In genomic region chr19:2739602-2740313, GRCh38 we compare ENCODE assay signal across 8 cellular contexts. TPM values are rescaled to one million over a fixed set of nuclear protein-coding genes. Genes with fewer than 3 reads are reported as not detected.
DNase-seq lines count a peak whose midpoint lies in the region; ATAC-seq and TF ChIP-seq lines count a peak whose summit lies in the region.

TSS of gene SLC39A3 (minus strand) at chr19:2740017. CDS start at chr19:2737257, 2,760 bp downstream.

- H3K27me3 ChIP-seq in fibroblast of lung (ENCODE audit: control insufficient read depth, insufficient read depth, low read length): no peaks in the 10 kb centered on the region
- no peaks in the 10 kb centered on the region for H3K27me3 ChIP-seq in naive thymus-derived CD4-positive, alpha-beta T cell (ENCODE audit: control insufficient read depth in 2 of 2, insufficient read depth in 2 of 2, low read length in 2 of 2)

- DNase-seq in Daoy (ENCODE audit: low read depth): peak; percentile 98
- peak; percentile 79 for DNase-seq in GOT3 (lab: John Stamatoyannopoulos, UW)
- peak; percentile 97 for DNase-seq in LoVo (ENCODE audit: low spot score)
- DNase-seq in RWPE1 (ENCODE audit: low spot score): peak; percentile 100
- peak; percentile 97 to 98 for DNase-seq in activated T-helper 1 cell treated with anti-CD3 and anti-CD28 coated beads, Interleukin-2, amount 50 U/mL, for 16 hours (ENCODE audit: low read depth in 1 of 2, low spot score in 1 of 2)
- peak; percentile 98 to 99 for DNase-seq in fibroblast of lung (ENCODE audit: low read depth in 2 of 2)
- DNase-seq in naive thymus-derived CD4-positive, alpha-beta T cell: peak; percentile 94 to 99 (median 98)

- peaks cover 8 to 29% (median 24%) of the 10 kb centered on the region in 7 donors for H3K4me1 Mint-ChIP-seq in naive thymus-derived CD4-positive, alpha-beta T cell
- peaks cover 38% of the 10 kb centered on the region for H3K4me1 Mint-ChIP-seq in stimulated activated memory B cell treated with anti-CD40 and anti-IgM and Interleukin-4, amounts not matched to agents 10 μg/mL and 1 μg/mL and 100 μg/mL, for 72 hours

- peak within 1 kb of the TSS; percentile 67 for H2AFZ ChIP-seq in fibroblast of lung (ENCODE audit: low read length)

- H3K27ac Mint-ChIP-seq in naive thymus-derived CD4-positive, alpha-beta T cell: peak within 1 kb of the TSS in 8 of 9 donors; percentile 36 to 87 (median 72)
- H3K27ac Mint-ChIP-seq in stimulated activated memory B cell treated with anti-CD40 and anti-IgM and Interleukin-4, amounts not matched to agents 10 μg/mL and 1 μg/mL and 100 μg/mL, for 72 hours: peak within 1 kb of the TSS; percentile 79

- peak; percentile 100 for ATAC-seq in naive thymus-derived CD4-positive, alpha-beta T cell
- ATAC-seq in stimulated activated memory B cell treated with anti-CD40 and anti-IgM and Interleukin-4, amounts not matched to agents 10 μg/mL and 1 μg/mL and 100 μg/mL, for 72 hours: peak; percentile 99

- H3K9ac ChIP-seq in fibroblast of lung (ENCODE audit: insufficient read depth, low read length): peak within 1 kb of the TSS; percentile 58

- peaks cover 8% of the 10 kb centered on the region for H3K36me3 ChIP-seq in fibroblast of lung (ENCODE audit: control insufficient read depth, insufficient read depth, low read length)
- peaks cover 0 to 29% (median 0%) of the 10 kb centered on the region in 3 experiments for H3K36me3 ChIP-seq in naive thymus-derived CD4-positive, alpha-beta T cell (ENCODE audit: control insufficient read depth in 2 of 3, insufficient read depth in 3 of 3, low read length in 3 of 3)

- no peak for TF ChIP-seq CTCF in RWPE1 (conservative IDR thresholded peaks at IDR 0.05; ENCODE audit: low read depth)
- peak; percentile 27 to 29 for TF ChIP-seq CTCF in fibroblast of lung (conservative IDR thresholded peaks at IDR 0.05 in 1 of 2, IDR thresholded peaks at IDR 0.05 in 1 of 2; ENCODE audit: low read depth in 1 of 2, low read length in 2 of 2)

- POLR2A ChIA-PET in RWPE1 (lab: Yijun Ruan, JAX; ENCODE audit: low non-redundant PET): interaction anchor here (0.6 to 0.7 kb wide), 2 partner anchors 19 to 278 kb away, joined by 3 to 4 read pairs; no protein-coding TSS in a partner anchor
- POLR2A ChIA-PET in naive thymus-derived CD4-positive, alpha-beta T cell (lab: Charles Lee): interaction anchor here (0.6 to 1.0 kb wide), 3 partner anchors 28 to 101 kb away, joined by 3 read pairs; partner anchors contain the start of gene ZNF555

- H3K79me2 ChIP-seq in fibroblast of lung (ENCODE audit: control insufficient read depth, insufficient read depth, low read length): peaks cover 4% of the 10 kb centered on the region

- CTCF ChIA-PET in RWPE1 (lab: Yijun Ruan, JAX): interaction anchor here (0.6 to 1.2 kb wide), 4 partner anchors 16 to 80 kb away, joined by 3 to 4 read pairs (median 3); partner anchors contain the start of genes GNG7 and ZNF554
- CTCF ChIA-PET in naive thymus-derived CD4-positive, alpha-beta T cell (lab: Charles Lee): interaction anchor here (0.7 to 1.4 kb wide), 3 partner anchors 8 to 82 kb away, joined by 3 to 4 read pairs (median 4); partner anchors contain the start of gene SGTA

- H3K27me3 Mint-ChIP-seq in naive thymus-derived CD4-positive, alpha-beta T cell: peaks cover 6 to 18% (median 14%) of the 10 kb centered on the region in 5 donors
- no peaks in the 10 kb centered on the region for H3K27me3 Mint-ChIP-seq in stimulated activated memory B cell treated with anti-CD40 and anti-IgM and Interleukin-4, amounts not matched to agents 10 μg/mL and 1 μg/mL and 100 μg/mL, for 72 hours

- H3K4me2 ChIP-seq in fibroblast of lung (ENCODE audit: extremely low read depth, insufficient read depth, low read length): peak within 1 kb of the TSS; percentile 90

- peaks cover 2 to 24% (median 23%) of the 10 kb centered on the region in 5 donors for H3K36me3 Mint-ChIP-seq in naive thymus-derived CD4-positive, alpha-beta T cell
- H3K36me3 Mint-ChIP-seq in stimulated activated memory B cell treated with anti-CD40 and anti-IgM and Interleukin-4, amounts not matched to agents 10 μg/mL and 1 μg/mL and 100 μg/mL, for 72 hours: peaks cover 28% of the 10 kb centered on the region

- H3K4me3 Mint-ChIP-seq in naive thymus-derived CD4-positive, alpha-beta T cell: peak within 1 kb of the TSS; percentile 80 to 90 (median 86)
- peak within 1 kb of the TSS; percentile 82 for H3K4me3 Mint-ChIP-seq in stimulated activated memory B cell treated with anti-CD40 and anti-IgM and Interleukin-4, amounts not matched to agents 10 μg/mL and 1 μg/mL and 100 μg/mL, for 72 hours

- H3K9me3 Mint-ChIP-seq in naive thymus-derived CD4-positive, alpha-beta T cell: no peaks in the 10 kb centered on the region
- H3K9me3 Mint-ChIP-seq in stimulated activated memory B cell treated with anti-CD40 and anti-IgM and Interleukin-4, amounts not matched to agents 10 μg/mL and 1 μg/mL and 100 μg/mL, for 72 hours: no peaks in the 10 kb centered on the region

- H3K9me3 ChIP-seq in fibroblast of lung (ENCODE audit: control insufficient read depth, insufficient read depth, low read depth, low read length): no peaks in the 10 kb centered on the region
- no peaks in the 10 kb centered on the region for H3K9me3 ChIP-seq in naive thymus-derived CD4-positive, alpha-beta T cell (ENCODE audit: control insufficient read depth in 2 of 3, low read length in 3 of 3)

- peaks cover 5% of the 10 kb centered on the region for H3K4me1 ChIP-seq in fibroblast of lung (ENCODE audit: control insufficient read depth, extremely low read depth, insufficient read depth, low read length)
- peaks cover 7 to 8% of the 10 kb centered on the region in 2 donors for H3K4me1 ChIP-seq in naive thymus-derived CD4-positive, alpha-beta T cell (ENCODE audit: control insufficient read depth in 2 of 2, insufficient read depth in 2 of 2, low read length in 2 of 2)

- H3K27ac ChIP-seq in RWPE1: peak within 1 kb of the TSS; percentile 55
- peak within 1 kb of the TSS; percentile 37 for H3K27ac ChIP-seq in fibroblast of lung (ENCODE audit: insufficient read depth, low read length)
- H3K27ac ChIP-seq in naive thymus-derived CD4-positive, alpha-beta T cell (ENCODE audit: low read depth, low read length): peak within 1 kb of the TSS; percentile 82

- no peaks in the 10 kb centered on the region for H4K20me1 ChIP-seq in fibroblast of lung (ENCODE audit: control insufficient read depth, extremely low read depth, insufficient read depth, low read length)

- H3K4me3 ChIP-seq in fibroblast of lung (replicated peaks in 1 of 4; ENCODE audit: control extremely low read depth in 1 of 4, insufficient read depth in 1 of 4, low read depth in 3 of 4, low read length in 4 of 4): peak within 1 kb of the TSS; percentile 68 to 94 (median 85)
- H3K4me3 ChIP-seq in naive thymus-derived CD4-positive, alpha-beta T cell (ENCODE audit: low read length): peak within 1 kb of the TSS; percentile 72

- intact Hi-C loops in naive thymus-derived CD4-positive, alpha-beta T cell (cut with micrococcal nuclease): loop anchor here (1.0 to 2.0 kb wide), 7 partner anchors 10 to 312 kb away; partner anchors contain the start of genes GNG7 (in 1 of the 2), SGTA (in 1 of the 2), THOP1 (in 1 of the 2) and TIMM13 (in 1 of the 2)

RNA-seq across cellular contexts. Expression of gene SLC39A3, which starts in this region (rescaled TPM):
- total RNA-seq in Daoy (2014; rRNA removed; shearing (Covaris generic)): 41.4 and 49.7 TPM in 2 replicates
- 27.7 and 28.2 TPM in 2 replicates for total RNA-seq in fibroblast of lung
- 23.9 and 29.9 TPM in 2 replicates for polyA plus RNA-seq in fibroblast of lung
- polyA plus RNA-seq in fibroblast of lung (2012): 30.2 and 32.7 TPM in 2 replicates
- 60.2 and 77.5 TPM in 2 replicates for polyA minus RNA-seq in fibroblast of lung (ENCODE audit: low replicate concordance)
- 10 to 100 TPM; 10.1 to 28.5 (median 17.8) TPM for total RNA-seq in naive thymus-derived CD4-positive, alpha-beta T cell
- 10 to 100 TPM; 40.7 to 42.1 TPM for polyA plus RNA-seq in naive thymus-derived CD4-positive, alpha-beta T cell

Comparison
In these comparisons a context has a peak if more than half of its experiments do, and no peak if none do; other contexts are left out.
1. Peak in every context shown above with its lines: DNase-seq, ATAC-seq, H3K4me3 ChIP-seq and H3K27ac ChIP-seq.